Comparison of ENCODE assay signal across 8 cellular contexts in the genomic region with DNA sequence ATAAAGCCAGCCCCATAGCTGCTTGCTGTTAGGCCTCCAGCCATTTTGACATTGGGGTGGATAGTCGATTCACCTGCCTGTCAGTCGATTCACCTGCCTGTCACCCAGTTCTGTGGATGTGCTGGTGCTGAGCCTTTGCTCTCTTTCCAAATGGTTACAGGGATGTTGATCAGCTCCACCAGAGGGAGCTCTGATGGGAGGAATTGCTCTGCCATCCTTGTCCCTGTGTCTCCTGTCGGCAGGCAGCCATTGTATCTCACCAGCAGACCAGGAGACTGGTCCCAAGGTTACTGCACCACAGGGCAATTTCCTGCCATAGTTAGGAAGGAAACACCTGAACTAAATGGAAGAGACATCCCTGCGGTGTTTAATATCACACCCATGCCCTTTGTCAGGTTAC. TPM values are rescaled to one million over a fixed set of nuclear protein-coding genes. Genes with fewer than 3 reads are reported as not detected.
DNase-seq lines count a peak whose midpoint lies in the region; ATAC-seq and TF ChIP-seq lines count a peak whose summit lies in the region.

No MANE protein-coding gene starts in this region.

- peak; percentile 64 for ATAC-seq in Right ventricle myocardium superior (ENCODE audit: poor library complexity)
- peak; percentile 87 for ATAC-seq in left lobe of liver
- ATAC-seq in GM18873 (IDR thresholded peaks at IDR 0.05; ENCODE audit: low FRiP score, unreplicated experiment) = no peak
- ATAC-seq in HG03039 (IDR thresholded peaks at IDR 0.05; ENCODE audit: unreplicated experiment) = no peak

- in situ Hi-C loops in astrocyte of the spinal cord (cut with HindIII; ENCODE audit: low sequenced_read_pairs) = no loop called here

- peak; percentile 46 for DNase-seq in Right ventricle myocardium superior
- DNase-seq in cardiac septum (ENCODE audit: low spot score) = no peak
- DNase-seq in NCI-H1092 treated with DMSO at 0.1 percent for 48 hours (lab: John Stamatoyannopoulos, UW) = peak; percentile 23
- no peak for DNase-seq in astrocyte of the spinal cord (ENCODE audit: low read depth, low spot score)
- DNase-seq in left lobe of liver (ENCODE audit: low spot score) = peak; percentile 67
- no peak for DNase-seq in mesenteric fat pad (ENCODE audit: low spot score)

- H3K4me3 ChIP-seq in astrocyte of the spinal cord (ENCODE audit: low read depth, low read length) = no peak overlapping the region

- intact Hi-C loops in Right ventricle myocardium superior (cut with DNase I) (no loop called here), cardiac septum (cut with DNase I) (no loop called here)

- peak; percentile 66 for TF ChIP-seq CTCF in astrocyte of the spinal cord (IDR thresholded peaks at IDR 0.05; ENCODE audit: low read depth, low read length)

RNA-seq across cellular contexts. Expression of gene MPEG1, which starts 6.1 kb away (rescaled TPM):
- total RNA-seq in Right ventricle myocardium superior = 13.8 TPM
- 4.3 TPM for total RNA-seq in cardiac septum
- total RNA-seq in left lobe of liver = 5.7 TPM
- total RNA-seq in mesenteric fat pad = 71.5 TPM

RNA-seq across cellular contexts. Expression of gene DTX4, which starts 34.7 kb away (rescaled TPM):
- total RNA-seq in Right ventricle myocardium superior (1.7 TPM), cardiac septum (1.5 TPM), left lobe of liver (19.9 TPM), mesenteric fat pad (60.8 TPM)

Comparison
In these comparisons a context has a peak if more than half of its experiments do, and no peak if none do; other contexts are left out.
1. DNase-seq: peak in Right ventricle myocardium superior (single experiment), NCI-H1092 treated with DMSO at 0.1 percent for 48 hours (single experiment) and left lobe of liver (single experiment); none in cardiac septum (single experiment), astrocyte of the spinal cord (single experiment) and mesenteric fat pad (single experiment).
2. ATAC-seq: peak in Right ventricle myocardium superior (single experiment) and left lobe of liver (single experiment); none in GM18873 (single experiment) and HG03039 (single experiment).